In the genomic region with DNA sequence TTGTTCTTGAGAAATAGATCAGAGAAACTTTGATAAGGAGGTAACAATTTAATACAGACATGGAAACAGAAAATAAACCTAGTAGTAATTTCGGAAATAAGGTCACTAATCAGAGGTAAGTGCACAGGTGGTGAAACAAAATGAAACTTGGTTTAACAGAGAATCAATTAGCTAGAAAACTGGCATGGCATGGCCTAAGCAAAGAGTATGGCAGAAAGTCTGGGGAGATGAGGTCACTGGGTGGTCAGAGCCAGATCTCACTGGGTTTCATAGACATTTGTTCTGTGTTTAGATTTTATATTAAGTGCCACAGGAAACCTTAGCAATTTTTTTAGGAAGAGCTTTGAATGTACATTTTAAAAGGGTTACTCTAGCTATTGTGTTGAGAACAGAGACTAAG, we compare ENCODE assay signal across 31 cellular contexts.
"Had no signal": no experiment of that assay in that cellular context is flagged by ENCODE, and none has a peak within 500 bp of the region (broad histone marks: within the 10 kb centered on the region; RNA-seq: fewer than 3 reads in every experiment).

No MANE protein-coding gene starts in this region.

- H3K27ac Mint-ChIP-seq: activated B cell treated with CpG ODN at 0.5 μM for 24 hours; activated CD4-positive, alpha-beta memory T cell treated with anti-CD3 and anti-CD28 coated beads for 36 hours; activated CD4-positive, alpha-beta T cell treated with anti-CD3 and anti-CD28 coated beads, Interleukin-2, amount 10 ng/mL, durations not matched to agents 24 days and 14 days; activated CD8-positive, alpha-beta T cell treated with anti-CD3 and anti-CD28 coated beads for 36 hours; activated naive CD4-positive, alpha-beta T cell treated with anti-CD3 and anti-CD28 coated beads, Interleukin-2, amount 10 ng/mL, durations not matched to agents 7 days and 5 days; activated naive CD4-positive, alpha-beta T cell treated with anti-CD3 and anti-CD28 coated beads, Interleukin-2, amount 50 U/mL, for 24 hours; activated naive CD8-positive, alpha-beta T cell; activated naive CD8-positive, alpha-beta T cell treated with anti-CD3 and anti-CD28 coated beads, Interleukin-2, amount 10 ng/mL, durations not matched to agents 7 days and 5 days; activated naive CD8-positive, alpha-beta T cell treated with anti-CD3 and anti-CD28 coated beads, Interleukin-2, amount 50 U/mL, for 24 hours; activated T-helper 2 cell treated with anti-CD3 and anti-CD28 coated beads, Interferon-gamma antibody, Interleukin-2, Interleukin-4, amounts not matched to agents 10 μg/mL and 5 μg/mL and 100 μg/mL, durations not matched to agents 14 hours and 24 hours and 36 hours; brain; T-helper 1 cell treated with Interleukin-12 subunit alpha and Interleukin-12 subunit beta and Interleukin-4 antibody, amounts not matched to agents 30 μg/mL and 1 μg/mL, for 36 hours; T-helper 2 cell treated with Interferon-gamma antibody and Interleukin-4, amounts not matched to agents 5 μg/mL and 100 μg/mL, for 36 hours had no signal

- H3K4me3 ChIP-seq: ascending aorta had no signal

- H3K9me3 ChIP-seq: ascending aorta had no signal

- ATAC-seq: activated CD8-positive, alpha-beta T cell treated with anti-CD3 and anti-CD28 coated beads for 36 hours; activated naive CD8-positive, alpha-beta T cell treated with anti-CD3 and anti-CD28 coated beads, Interleukin-2, amount 50 U/mL, for 24 hours had no signal

- H3K4me1 Mint-ChIP-seq: activated B cell treated with CpG ODN at 0.5 μM for 24 hours; activated CD4-positive, alpha-beta T cell treated with anti-CD3 and anti-CD28 coated beads, Interleukin-2, amount 10 ng/mL, durations not matched to agents 24 days and 14 days; activated naive CD4-positive, alpha-beta T cell treated with anti-CD3 and anti-CD28 coated beads, Interleukin-2, amount 10 ng/mL, durations not matched to agents 7 days and 5 days; activated naive CD4-positive, alpha-beta T cell treated with anti-CD3 and anti-CD28 coated beads, Interleukin-2, amount 50 U/mL, for 24 hours; activated naive CD8-positive, alpha-beta T cell treated with anti-CD3 and anti-CD28 coated beads, Interleukin-2, amount 10 ng/mL, durations not matched to agents 7 days and 5 days; activated naive CD8-positive, alpha-beta T cell treated with anti-CD3 and anti-CD28 coated beads, Interleukin-2, amount 50 U/mL, for 24 hours; brain had no signal

- H3K36me3 Mint-ChIP-seq: activated CD4-positive, alpha-beta memory T cell treated with anti-CD3 and anti-CD28 coated beads for 36 hours; activated naive CD4-positive, alpha-beta T cell treated with anti-CD3 and anti-CD28 coated beads, Interleukin-2, amount 10 ng/mL, durations not matched to agents 7 days and 5 days; activated naive CD4-positive, alpha-beta T cell treated with anti-CD3 and anti-CD28 coated beads, Interleukin-2, amount 50 U/mL, for 24 hours; activated naive CD8-positive, alpha-beta T cell; activated naive CD8-positive, alpha-beta T cell treated with anti-CD3 and anti-CD28 coated beads, Interleukin-2, amount 10 ng/mL, durations not matched to agents 7 days and 5 days; brain had no signal

- H3K27ac ChIP-seq: ascending aorta, VCaP had no signal

- H3K9me3 Mint-ChIP-seq: activated B cell treated with CpG ODN at 0.5 μM for 24 hours; activated naive CD4-positive, alpha-beta T cell treated with anti-CD3 and anti-CD28 coated beads, Interleukin-2, amount 50 U/mL, for 24 hours; activated naive CD8-positive, alpha-beta T cell treated with anti-CD3 and anti-CD28 coated beads, Interleukin-2, amount 10 ng/mL, durations not matched to agents 7 days and 5 days; brain had no signal

- H3K36me3 ChIP-seq: ascending aorta had no signal

- DNase-seq: activated B cell treated with CpG ODN at 0.5 μM for 24 hours; activated CD4-positive, alpha-beta memory T cell treated with anti-CD3 and anti-CD28 coated beads for 36 hours; activated CD4-positive, alpha-beta T cell treated with anti-CD3 and anti-CD28 coated beads for 4 hours; activated CD4-positive, alpha-beta T cell treated with anti-CD3 and anti-CD28 coated beads, Interleukin-2, amount 10 ng/mL, durations not matched to agents 24 days and 14 days; activated CD4-positive, alpha-beta T cell treated with anti-CD3 and anti-CD28 coated beads, Interleukin-2, amount 50 U/mL, for 1 hour; activated CD4-positive, alpha-beta T cell treated with anti-CD3 and anti-CD28 coated beads, Interleukin-2, amount 50 U/mL, for 4 hours; activated CD4-positive, CD25-positive, alpha-beta regulatory T cell treated with anti-CD3 and anti-CD28 coated beads, Interleukin-2, amount 50 U/mL, for 72 hours; activated CD8-positive, alpha-beta memory T cell treated with anti-CD3 and anti-CD28 coated beads, Interleukin-2, amount 50 U/mL, for 4 hours; activated CD8-positive, alpha-beta T cell treated with anti-CD3 and anti-CD28 coated beads for 36 hours; activated effector memory CD4-positive, alpha-beta T cell treated with Interleukin-2 at 50 U/mL for 16 hours; activated gamma-delta T cell; activated naive CD4-positive, alpha-beta T cell treated with anti-CD3 and anti-CD28 coated beads, Interleukin-2, amount 10 ng/mL, durations not matched to agents 7 days and 5 days; activated naive CD4-positive, alpha-beta T cell treated with Interleukin-2 at 50 U/mL for 16 hours; activated naive CD8-positive, alpha-beta T cell treated with anti-CD3 and anti-CD28 coated beads, Interleukin-2, amount 10 ng/mL, durations not matched to agents 7 days and 5 days; activated naive CD8-positive, alpha-beta T cell treated with anti-CD3 and anti-CD28 coated beads, Interleukin-2, amount 50 U/mL, for 24 hours; activated T-cell treated with anti-CD3 and anti-CD28 coated beads for 4 hours; activated T-cell treated with anti-CD3 and anti-CD28 coated beads, Interleukin-2, amount 50 U/mL, for 1 hour; activated T-cell treated with anti-CD3 and anti-CD28 coated beads, Interleukin-2, amount 50 U/mL, for 48 hours; amygdala; anterior cingulate cortex; central memory CD4-positive, alpha-beta T cell; T-helper 2 cell; T-helper 9 cell had no signal

- H3K4me1 ChIP-seq: ascending aorta had no signal

- H3K4me3 Mint-ChIP-seq: activated B cell treated with CpG ODN at 0.5 μM for 24 hours; activated CD4-positive, alpha-beta memory T cell treated with anti-CD3 and anti-CD28 coated beads for 36 hours; activated CD4-positive, alpha-beta T cell treated with anti-CD3 and anti-CD28 coated beads, Interleukin-2, amount 10 ng/mL, durations not matched to agents 24 days and 14 days; activated CD8-positive, alpha-beta T cell treated with anti-CD3 and anti-CD28 coated beads for 36 hours; activated naive CD4-positive, alpha-beta T cell treated with anti-CD3 and anti-CD28 coated beads, Interleukin-2, amount 10 ng/mL, durations not matched to agents 7 days and 5 days; activated naive CD4-positive, alpha-beta T cell treated with anti-CD3 and anti-CD28 coated beads, Interleukin-2, amount 50 U/mL, for 24 hours; activated naive CD8-positive, alpha-beta T cell; activated naive CD8-positive, alpha-beta T cell treated with anti-CD3 and anti-CD28 coated beads, Interleukin-2, amount 10 ng/mL, durations not matched to agents 7 days and 5 days; activated naive CD8-positive, alpha-beta T cell treated with anti-CD3 and anti-CD28 coated beads, Interleukin-2, amount 50 U/mL, for 24 hours; brain; T-helper 1 cell treated with Interleukin-12 subunit alpha and Interleukin-12 subunit beta and Interleukin-4 antibody, amounts not matched to agents 30 μg/mL and 1 μg/mL, for 36 hours; T-helper 2 cell treated with Interferon-gamma antibody and Interleukin-4, amounts not matched to agents 5 μg/mL and 100 μg/mL, for 36 hours had no signal

- H3K27me3 Mint-ChIP-seq: activated B cell treated with CpG ODN at 0.5 μM for 24 hours; activated CD4-positive, alpha-beta memory T cell treated with anti-CD3 and anti-CD28 coated beads for 36 hours; activated CD4-positive, alpha-beta T cell treated with anti-CD3 and anti-CD28 coated beads, Interleukin-2, amount 10 ng/mL, durations not matched to agents 24 days and 14 days; activated CD8-positive, alpha-beta T cell treated with anti-CD3 and anti-CD28 coated beads for 36 hours; activated naive CD4-positive, alpha-beta T cell treated with anti-CD3 and anti-CD28 coated beads, Interleukin-2, amount 10 ng/mL, durations not matched to agents 7 days and 5 days; activated naive CD4-positive, alpha-beta T cell treated with anti-CD3 and anti-CD28 coated beads, Interleukin-2, amount 50 U/mL, for 24 hours; activated naive CD8-positive, alpha-beta T cell; activated naive CD8-positive, alpha-beta T cell treated with anti-CD3 and anti-CD28 coated beads, Interleukin-2, amount 10 ng/mL, durations not matched to agents 7 days and 5 days; activated naive CD8-positive, alpha-beta T cell treated with anti-CD3 and anti-CD28 coated beads, Interleukin-2, amount 50 U/mL, for 24 hours; brain had no signal

- H3K27me3 ChIP-seq: ascending aorta had no signal
